In the genomic region with DNA sequence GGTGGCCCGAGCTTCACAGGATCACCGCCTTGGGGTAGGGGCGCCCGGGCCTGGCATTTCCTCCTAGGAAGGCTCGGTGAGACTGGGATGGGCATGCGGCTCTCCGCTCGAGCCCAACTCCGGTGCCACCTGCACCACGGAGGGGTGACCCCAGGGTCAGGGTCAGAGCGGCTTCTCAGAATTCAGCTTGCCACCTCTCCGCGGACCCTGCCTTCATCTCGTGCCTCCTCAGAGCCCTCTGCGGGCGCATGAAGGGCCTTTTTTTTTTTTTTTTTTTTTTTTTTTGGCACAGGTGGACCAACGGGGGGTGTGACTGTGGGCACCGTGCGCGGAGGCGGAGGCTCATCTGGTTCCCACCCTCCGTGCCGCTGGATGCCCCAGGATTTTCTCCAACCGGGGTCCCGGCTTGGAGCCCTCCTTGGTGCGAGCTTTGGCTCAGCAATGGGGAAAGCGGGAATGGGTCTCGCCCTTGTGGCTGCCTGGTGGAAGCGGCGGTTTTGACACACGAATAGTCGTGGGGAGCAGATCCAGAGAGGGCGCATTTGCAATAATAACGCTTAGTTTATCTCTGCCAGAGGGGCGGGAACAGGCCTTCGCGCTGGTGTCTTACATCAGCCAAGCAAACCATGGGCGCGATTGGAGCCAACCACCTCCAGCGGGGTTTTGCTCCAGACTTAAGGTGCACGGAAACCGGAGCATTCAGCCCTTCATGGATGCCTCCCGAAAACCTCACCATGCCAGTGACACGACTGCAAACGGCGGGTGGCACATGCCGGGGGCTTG, we compare ENCODE assay signal across 1 cellular context.
TF ChIP-seq lines count a peak whose summit lies in the region.

No MANE protein-coding gene starts in this region.

TF ChIP-seq in K562, 482 proteins besides CTCF, POLR2A, EP300 and RAD21 (continued from another document and continues in another):
- TF ChIP-seq, protein P1, sequence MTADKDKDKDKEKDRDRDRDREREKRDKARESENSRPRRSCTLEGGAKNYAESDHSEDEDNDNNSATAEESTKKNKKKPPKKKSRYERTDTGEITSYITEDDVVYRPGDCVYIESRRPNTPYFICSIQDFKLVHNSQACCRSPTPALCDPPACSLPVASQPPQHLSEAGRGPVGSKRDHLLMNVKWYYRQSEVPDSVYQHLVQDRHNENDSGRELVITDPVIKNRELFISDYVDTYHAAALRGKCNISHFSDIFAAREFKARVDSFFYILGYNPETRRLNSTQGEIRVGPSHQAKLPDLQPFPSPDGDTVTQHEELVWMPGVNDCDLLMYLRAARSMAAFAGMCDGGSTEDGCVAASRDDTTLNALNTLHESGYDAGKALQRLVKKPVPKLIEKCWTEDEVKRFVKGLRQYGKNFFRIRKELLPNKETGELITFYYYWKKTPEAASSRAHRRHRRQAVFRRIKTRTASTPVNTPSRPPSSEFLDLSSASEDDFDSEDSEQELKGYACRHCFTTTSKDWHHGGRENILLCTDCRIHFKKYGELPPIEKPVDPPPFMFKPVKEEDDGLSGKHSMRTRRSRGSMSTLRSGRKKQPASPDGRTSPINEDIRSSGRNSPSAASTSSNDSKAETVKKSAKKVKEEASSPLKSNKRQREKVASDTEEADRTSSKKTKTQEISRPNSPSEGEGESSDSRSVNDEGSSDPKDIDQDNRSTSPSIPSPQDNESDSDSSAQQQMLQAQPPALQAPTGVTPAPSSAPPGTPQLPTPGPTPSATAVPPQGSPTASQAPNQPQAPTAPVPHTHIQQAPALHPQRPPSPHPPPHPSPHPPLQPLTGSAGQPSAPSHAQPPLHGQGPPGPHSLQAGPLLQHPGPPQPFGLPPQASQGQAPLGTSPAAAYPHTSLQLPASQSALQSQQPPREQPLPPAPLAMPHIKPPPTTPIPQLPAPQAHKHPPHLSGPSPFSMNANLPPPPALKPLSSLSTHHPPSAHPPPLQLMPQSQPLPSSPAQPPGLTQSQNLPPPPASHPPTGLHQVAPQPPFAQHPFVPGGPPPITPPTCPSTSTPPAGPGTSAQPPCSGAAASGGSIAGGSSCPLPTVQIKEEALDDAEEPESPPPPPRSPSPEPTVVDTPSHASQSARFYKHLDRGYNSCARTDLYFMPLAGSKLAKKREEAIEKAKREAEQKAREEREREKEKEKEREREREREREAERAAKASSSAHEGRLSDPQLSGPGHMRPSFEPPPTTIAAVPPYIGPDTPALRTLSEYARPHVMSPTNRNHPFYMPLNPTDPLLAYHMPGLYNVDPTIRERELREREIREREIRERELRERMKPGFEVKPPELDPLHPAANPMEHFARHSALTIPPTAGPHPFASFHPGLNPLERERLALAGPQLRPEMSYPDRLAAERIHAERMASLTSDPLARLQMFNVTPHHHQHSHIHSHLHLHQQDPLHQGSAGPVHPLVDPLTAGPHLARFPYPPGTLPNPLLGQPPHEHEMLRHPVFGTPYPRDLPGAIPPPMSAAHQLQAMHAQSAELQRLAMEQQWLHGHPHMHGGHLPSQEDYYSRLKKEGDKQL (CRISPR knock-in tag; IDR thresholded peaks at IDR 0.05; ENCODE audit: borderline replicate concordance) = no peak
- TF ChIP-seq, protein P2, sequence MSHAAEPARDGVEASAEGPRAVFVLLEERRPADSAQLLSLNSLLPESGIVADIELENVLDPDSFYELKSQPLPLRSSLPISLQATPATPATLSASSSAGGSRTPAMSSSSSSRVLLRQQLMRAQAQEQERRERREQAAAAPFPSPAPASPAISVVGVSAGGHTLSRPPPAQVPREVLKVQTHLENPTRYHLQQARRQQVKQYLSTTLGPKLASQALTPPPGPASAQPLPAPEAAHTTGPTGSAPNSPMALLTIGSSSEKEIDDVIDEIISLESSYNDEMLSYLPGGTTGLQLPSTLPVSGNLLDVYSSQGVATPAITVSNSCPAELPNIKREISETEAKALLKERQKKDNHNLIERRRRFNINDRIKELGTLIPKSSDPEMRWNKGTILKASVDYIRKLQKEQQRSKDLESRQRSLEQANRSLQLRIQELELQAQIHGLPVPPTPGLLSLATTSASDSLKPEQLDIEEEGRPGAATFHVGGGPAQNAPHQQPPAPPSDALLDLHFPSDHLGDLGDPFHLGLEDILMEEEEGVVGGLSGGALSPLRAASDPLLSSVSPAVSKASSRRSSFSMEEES (CRISPR knock-in tag; IDR thresholded peaks at IDR 0.05) = no peak
- TF ChIP-seq KAT7 (CRISPR knock-in tag; IDR thresholded peaks at IDR 0.05; ENCODE audit: borderline replicate concordance) (no peak; the same call in 1 of the 2 replicates), BRD9 (IDR thresholded peaks at IDR 0.05; ENCODE audit: low read depth, partially characterized antibody) (peak; percentile 85), PHTF2 (CRISPR knock-in tag; IDR thresholded peaks at IDR 0.05) (no peak), ZNF561 (CRISPR knock-in tag; conservative IDR thresholded peaks at IDR 0.05) (no peak), ARHGAP35 (IDR thresholded peaks at IDR 0.05; ENCODE audit: partially characterized antibody) (no peak), SAFB2 (IDR thresholded peaks at IDR 0.05; ENCODE audit: borderline replicate concordance, low read depth, low read length, severe bottlenecking) (no peak), ZNF224 (CRISPR knock-in tag; IDR thresholded peaks at IDR 0.05) (no peak), CTBP1 (IDR thresholded peaks at IDR 0.05; ENCODE audit: borderline replicate concordance) (peak; percentile 14; the same call in 1 of the 2 replicates), NR2C1 (IDR thresholded peaks at IDR 0.05) (no peak), NR2C1 (tag; IDR thresholded peaks at IDR 0.05) (no peak), ZBTB17 (CRISPR knock-in tag; IDR thresholded peaks at IDR 0.05) (no peak), HNRNPH1 (optimal IDR thresholded peaks at IDR 0.05; ENCODE audit: low read depth, low read length) (no peak), MAZ (CRISPR knock-in tag; conservative IDR thresholded peaks at IDR 0.05 in 1 of 2, IDR thresholded peaks at IDR 0.05 in 1 of 2) (peak in 1 of 2 experiments; percentile 33; a peak in 1 of 4 replicates), STAT5B (CRISPR knock-in tag; IDR thresholded peaks at IDR 0.05) (no peak), RAD51 (IDR thresholded peaks at IDR 0.05; ENCODE audit: borderline replicate concordance, low read depth) (no peak), ZSCAN29 (IDR thresholded peaks at IDR 0.05) (no peak), ZNF785 (CRISPR knock-in tag; IDR thresholded peaks at IDR 0.05) (no peak), SP2 (IDR thresholded peaks at IDR 0.05; ENCODE audit: extremely low read depth, low read depth, low read length, poor library complexity, severe bottlenecking) (no peak)
- TF ChIP-seq, protein P3, sequence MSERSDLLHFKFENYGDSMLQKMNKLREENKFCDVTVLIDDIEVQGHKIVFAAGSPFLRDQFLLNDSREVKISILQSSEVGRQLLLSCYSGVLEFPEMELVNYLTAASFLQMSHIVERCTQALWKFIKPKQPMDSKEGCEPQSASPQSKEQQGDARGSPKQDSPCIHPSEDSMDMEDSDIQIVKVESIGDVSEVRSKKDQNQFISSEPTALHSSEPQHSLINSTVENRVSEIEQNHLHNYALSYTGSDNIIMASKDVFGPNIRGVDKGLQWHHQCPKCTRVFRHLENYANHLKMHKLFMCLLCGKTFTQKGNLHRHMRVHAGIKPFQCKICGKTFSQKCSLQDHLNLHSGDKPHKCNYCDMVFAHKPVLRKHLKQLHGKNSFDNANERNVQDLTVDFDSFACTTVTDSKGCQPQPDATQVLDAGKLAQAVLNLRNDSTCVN (CRISPR knock-in tag; IDR thresholded peaks at IDR 0.05) = no peak
- TF ChIP-seq, protein P4, sequence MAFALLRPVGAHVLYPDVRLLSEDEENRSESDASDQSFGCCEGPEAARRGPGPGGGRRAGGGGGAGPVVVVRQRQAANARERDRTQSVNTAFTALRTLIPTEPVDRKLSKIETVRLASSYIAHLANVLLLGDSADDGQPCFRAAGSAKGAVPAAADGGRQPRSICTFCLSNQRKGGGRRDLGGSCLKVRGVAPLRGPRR (CRISPR knock-in tag; IDR thresholded peaks at IDR 0.05) = no peak
- TF ChIP-seq, protein P5, sequence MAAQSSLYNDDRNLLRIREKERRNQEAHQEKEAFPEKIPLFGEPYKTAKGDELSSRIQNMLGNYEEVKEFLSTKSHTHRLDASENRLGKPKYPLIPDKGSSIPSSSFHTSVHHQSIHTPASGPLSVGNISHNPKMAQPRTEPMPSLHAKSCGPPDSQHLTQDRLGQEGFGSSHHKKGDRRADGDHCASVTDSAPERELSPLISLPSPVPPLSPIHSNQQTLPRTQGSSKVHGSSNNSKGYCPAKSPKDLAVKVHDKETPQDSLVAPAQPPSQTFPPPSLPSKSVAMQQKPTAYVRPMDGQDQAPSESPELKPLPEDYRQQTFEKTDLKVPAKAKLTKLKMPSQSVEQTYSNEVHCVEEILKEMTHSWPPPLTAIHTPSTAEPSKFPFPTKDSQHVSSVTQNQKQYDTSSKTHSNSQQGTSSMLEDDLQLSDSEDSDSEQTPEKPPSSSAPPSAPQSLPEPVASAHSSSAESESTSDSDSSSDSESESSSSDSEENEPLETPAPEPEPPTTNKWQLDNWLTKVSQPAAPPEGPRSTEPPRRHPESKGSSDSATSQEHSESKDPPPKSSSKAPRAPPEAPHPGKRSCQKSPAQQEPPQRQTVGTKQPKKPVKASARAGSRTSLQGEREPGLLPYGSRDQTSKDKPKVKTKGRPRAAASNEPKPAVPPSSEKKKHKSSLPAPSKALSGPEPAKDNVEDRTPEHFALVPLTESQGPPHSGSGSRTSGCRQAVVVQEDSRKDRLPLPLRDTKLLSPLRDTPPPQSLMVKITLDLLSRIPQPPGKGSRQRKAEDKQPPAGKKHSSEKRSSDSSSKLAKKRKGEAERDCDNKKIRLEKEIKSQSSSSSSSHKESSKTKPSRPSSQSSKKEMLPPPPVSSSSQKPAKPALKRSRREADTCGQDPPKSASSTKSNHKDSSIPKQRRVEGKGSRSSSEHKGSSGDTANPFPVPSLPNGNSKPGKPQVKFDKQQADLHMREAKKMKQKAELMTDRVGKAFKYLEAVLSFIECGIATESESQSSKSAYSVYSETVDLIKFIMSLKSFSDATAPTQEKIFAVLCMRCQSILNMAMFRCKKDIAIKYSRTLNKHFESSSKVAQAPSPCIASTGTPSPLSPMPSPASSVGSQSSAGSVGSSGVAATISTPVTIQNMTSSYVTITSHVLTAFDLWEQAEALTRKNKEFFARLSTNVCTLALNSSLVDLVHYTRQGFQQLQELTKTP (IDR thresholded peaks at IDR 0.05; ENCODE audit: low read depth in 1 of 2, partially characterized antibody in 2 of 2) = peak in 1 of 2 experiments; percentile 65
- TF ChIP-seq, protein P6, sequence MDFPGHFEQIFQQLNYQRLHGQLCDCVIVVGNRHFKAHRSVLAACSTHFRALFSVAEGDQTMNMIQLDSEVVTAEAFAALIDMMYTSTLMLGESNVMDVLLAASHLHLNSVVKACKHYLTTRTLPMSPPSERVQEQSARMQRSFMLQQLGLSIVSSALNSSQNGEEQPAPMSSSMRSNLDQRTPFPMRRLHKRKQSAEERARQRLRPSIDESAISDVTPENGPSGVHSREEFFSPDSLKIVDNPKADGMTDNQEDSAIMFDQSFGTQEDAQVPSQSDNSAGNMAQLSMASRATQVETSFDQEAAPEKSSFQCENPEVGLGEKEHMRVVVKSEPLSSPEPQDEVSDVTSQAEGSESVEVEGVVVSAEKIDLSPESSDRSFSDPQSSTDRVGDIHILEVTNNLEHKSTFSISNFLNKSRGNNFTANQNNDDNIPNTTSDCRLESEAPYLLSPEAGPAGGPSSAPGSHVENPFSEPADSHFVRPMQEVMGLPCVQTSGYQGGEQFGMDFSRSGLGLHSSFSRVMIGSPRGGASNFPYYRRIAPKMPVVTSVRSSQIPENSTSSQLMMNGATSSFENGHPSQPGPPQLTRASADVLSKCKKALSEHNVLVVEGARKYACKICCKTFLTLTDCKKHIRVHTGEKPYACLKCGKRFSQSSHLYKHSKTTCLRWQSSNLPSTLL (IDR thresholded peaks at IDR 0.05) = no peak
- TF ChIP-seq, protein P7, sequence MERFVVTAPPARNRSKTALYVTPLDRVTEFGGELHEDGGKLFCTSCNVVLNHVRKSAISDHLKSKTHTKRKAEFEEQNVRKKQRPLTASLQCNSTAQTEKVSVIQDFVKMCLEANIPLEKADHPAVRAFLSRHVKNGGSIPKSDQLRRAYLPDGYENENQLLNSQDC (CRISPR knock-in tag; IDR thresholded peaks at IDR 0.05) = no peak
- TF ChIP-seq, protein P8, sequence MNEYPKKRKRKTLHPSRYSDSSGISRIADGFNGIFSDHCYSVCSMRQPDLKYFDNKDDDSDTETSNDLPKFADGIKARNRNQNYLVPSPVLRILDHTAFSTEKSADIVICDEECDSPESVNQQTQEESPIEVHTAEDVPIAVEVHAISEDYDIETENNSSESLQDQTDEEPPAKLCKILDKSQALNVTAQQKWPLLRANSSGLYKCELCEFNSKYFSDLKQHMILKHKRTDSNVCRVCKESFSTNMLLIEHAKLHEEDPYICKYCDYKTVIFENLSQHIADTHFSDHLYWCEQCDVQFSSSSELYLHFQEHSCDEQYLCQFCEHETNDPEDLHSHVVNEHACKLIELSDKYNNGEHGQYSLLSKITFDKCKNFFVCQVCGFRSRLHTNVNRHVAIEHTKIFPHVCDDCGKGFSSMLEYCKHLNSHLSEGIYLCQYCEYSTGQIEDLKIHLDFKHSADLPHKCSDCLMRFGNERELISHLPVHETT (CRISPR knock-in tag; conservative IDR thresholded peaks at IDR 0.05 in 1 of 2, IDR thresholded peaks at IDR 0.05 in 1 of 2) = no peak; a peak in 2 of 4 replicates
- TF ChIP-seq, protein P9, sequence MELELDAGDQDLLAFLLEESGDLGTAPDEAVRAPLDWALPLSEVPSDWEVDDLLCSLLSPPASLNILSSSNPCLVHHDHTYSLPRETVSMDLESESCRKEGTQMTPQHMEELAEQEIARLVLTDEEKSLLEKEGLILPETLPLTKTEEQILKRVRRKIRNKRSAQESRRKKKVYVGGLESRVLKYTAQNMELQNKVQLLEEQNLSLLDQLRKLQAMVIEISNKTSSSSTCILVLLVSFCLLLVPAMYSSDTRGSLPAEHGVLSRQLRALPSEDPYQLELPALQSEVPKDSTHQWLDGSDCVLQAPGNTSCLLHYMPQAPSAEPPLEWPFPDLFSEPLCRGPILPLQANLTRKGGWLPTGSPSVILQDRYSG (tag; conservative IDR thresholded peaks at IDR 0.05; ENCODE audit: low read depth) = 0 out of 2 replicates have a peak, but pooled peaks have one; percentile 46
- TF ChIP-seq, protein P10, sequence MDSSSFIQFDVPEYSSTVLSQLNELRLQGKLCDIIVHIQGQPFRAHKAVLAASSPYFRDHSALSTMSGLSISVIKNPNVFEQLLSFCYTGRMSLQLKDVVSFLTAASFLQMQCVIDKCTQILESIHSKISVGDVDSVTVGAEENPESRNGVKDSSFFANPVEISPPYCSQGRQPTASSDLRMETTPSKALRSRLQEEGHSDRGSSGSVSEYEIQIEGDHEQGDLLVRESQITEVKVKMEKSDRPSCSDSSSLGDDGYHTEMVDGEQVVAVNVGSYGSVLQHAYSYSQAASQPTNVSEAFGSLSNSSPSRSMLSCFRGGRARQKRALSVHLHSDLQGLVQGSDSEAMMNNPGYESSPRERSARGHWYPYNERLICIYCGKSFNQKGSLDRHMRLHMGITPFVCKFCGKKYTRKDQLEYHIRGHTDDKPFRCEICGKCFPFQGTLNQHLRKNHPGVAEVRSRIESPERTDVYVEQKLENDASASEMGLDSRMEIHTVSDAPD (CRISPR knock-in tag; IDR thresholded peaks at IDR 0.05) = peak; percentile 13; the same call in 1 of the 2 replicates
